Comparison of ENCODE assay signal across 7 cellular contexts in the genomic region with DNA sequence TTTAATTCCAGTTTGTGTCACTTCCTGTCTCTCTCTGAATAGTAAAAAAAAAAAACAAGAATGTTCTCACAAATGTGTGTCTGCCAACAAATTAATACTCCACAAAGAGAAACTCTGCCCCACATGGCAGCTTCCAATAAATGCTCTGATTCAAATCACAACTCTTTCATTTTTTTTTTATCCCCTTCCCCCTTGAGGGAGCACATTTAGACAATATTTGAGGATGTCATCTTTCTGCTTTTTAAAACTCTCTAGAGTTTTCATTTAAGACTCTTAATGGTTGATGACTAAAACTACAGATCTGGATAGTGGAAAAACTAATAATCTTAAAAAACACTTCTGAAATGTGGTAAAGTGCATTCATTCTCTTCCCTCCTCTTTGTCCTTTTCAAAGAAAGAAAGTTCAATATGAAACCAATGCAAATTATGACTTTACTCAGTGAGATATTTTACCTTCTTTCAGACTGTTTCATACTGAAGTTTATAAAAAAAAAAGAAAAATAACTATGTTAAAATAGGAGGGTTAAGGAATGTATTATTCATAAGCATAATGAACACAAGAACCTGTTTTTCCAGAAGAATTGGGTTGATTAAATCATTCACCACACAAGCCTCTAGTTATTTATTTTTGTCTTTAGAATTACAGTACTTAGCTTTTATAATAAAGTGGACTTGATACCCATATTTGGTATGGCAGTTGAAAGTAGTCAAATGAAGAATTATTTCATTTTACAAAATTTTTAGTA. TPM values are rescaled to one million over a fixed set of nuclear protein-coding genes. Genes with fewer than 3 reads are reported as not detected.
A peak's percentile ranks its signal among the peaks of the same experiment; 100 is the strongest.
DNase-seq lines count a peak whose midpoint lies in the region; ATAC-seq and TF ChIP-seq lines count a peak whose summit lies in the region.

No MANE protein-coding gene starts in this region.

- ATAC-seq in GM18858 (IDR thresholded peaks at IDR 0.05; ENCODE audit: unreplicated experiment) (peak; percentile 42), HG02852 (IDR thresholded peaks at IDR 0.05; ENCODE audit: unreplicated experiment) (peak; percentile 52), psoas muscle (peak in 2 of 4 donors; percentile 30 to 62)

- H3K4me1 ChIP-seq in esophagus squamous epithelium (peaks cover 8 to 59% (median 39%) of the 10 kb centered on the region in 3 donors), psoas muscle (peaks cover 21% of the 10 kb centered on the region)

- intact Hi-C loops in esophagus squamous epithelium (cut with DNase I): no loop called here
- intact Hi-C loops in psoas muscle (cut with DNase I): no loop called here

- H3K4me3 ChIP-seq in esophagus squamous epithelium: peak overlapping the region in 2 of 4 donors; percentile 24 to 39
- peak overlapping the region; percentile 34 for H3K4me3 ChIP-seq in psoas muscle

- H3K27ac ChIP-seq in esophagus squamous epithelium (peak overlapping the region; percentile 86 to 93 (median 88)), psoas muscle (peak overlapping the region; percentile 64)

- H3K27me3 ChIP-seq in esophagus squamous epithelium (no peaks in the 10 kb centered on the region), psoas muscle (ENCODE audit: insufficient read depth in 3 of 3, low read length in 2 of 3) (no peaks in the 10 kb centered on the region)

- H3K9me3 ChIP-seq in esophagus squamous epithelium: no peaks in the 10 kb centered on the region
- H3K9me3 ChIP-seq in psoas muscle: no peaks in the 10 kb centered on the region

- H3K36me3 ChIP-seq in esophagus squamous epithelium (peaks cover 0 to 29% (median 0%) of the 10 kb centered on the region in 3 donors), psoas muscle (ENCODE audit: insufficient read depth in 1 of 2, low read depth in 1 of 2) (no peaks in the 10 kb centered on the region)

- no peak for TF ChIP-seq POLR2A in esophagus squamous epithelium (IDR thresholded peaks at IDR 0.05)

- TF ChIP-seq CTCF in esophagus squamous epithelium (IDR thresholded peaks at IDR 0.05): peak in 2 of 6 experiments; percentile 22 to 23
- TF ChIP-seq CTCF in psoas muscle (IDR thresholded peaks at IDR 0.05): peak; percentile 21

- DNase-seq in SW 1271 (lab: John Stamatoyannopoulos, UW): peak; percentile 9 to 55
- no peak for DNase-seq in esophagus squamous epithelium (lab: John Stamatoyannopoulos, UW)
- no peak for DNase-seq in psoas muscle
- no peak for DNase-seq in amniotic stem cell (lab: John Stamatoyannopoulos, UW)
- no peak for DNase-seq in NCI-H510A treated with DMSO at 0.1 percent for 48 hours (lab: John Stamatoyannopoulos, UW)

RNA-seq across cellular contexts. Expression of a gene that starts 42.4 kb away (rescaled TPM):
- total RNA-seq in esophagus squamous epithelium (10 to 100 TPM; 18.0 to 38.1 (median 30.2) TPM), psoas muscle (100 to 1,000 TPM in 2 of 4 donors, 10 to 100 TPM in 2; 47.7 to 166 (median 104) TPM)
- 10 to 100 TPM in 2 of 3 donors, 1 to 10 TPM in 1; 8.5 to 93.0 (median 75.9) TPM for polyA plus RNA-seq in psoas muscle

Comparison
In these comparisons a context has a peak if more than half of its experiments do, and no peak if none do; other contexts are left out.
1. DNase-seq: peak in SW 1271 (2 of 2); none in esophagus squamous epithelium (single experiment), psoas muscle (0 of 2), amniotic stem cell (single experiment) and NCI-H510A treated with DMSO at 0.1 percent for 48 hours (single experiment).